Comparison of ENCODE assay signal across 9 cellular contexts in genomic region chr5:176743136-176743827, GRCh38.
DNase-seq lines count a peak whose midpoint lies in the region; ATAC-seq and TF ChIP-seq lines count a peak whose summit lies in the region.
"Had no signal": no experiment of that assay in that cellular context is flagged by ENCODE, and none has a peak within 500 bp of the region (broad histone marks: within the 10 kb centered on the region; RNA-seq: fewer than 3 reads in every experiment).

No MANE protein-coding gene starts in this region.

- H4K20me1 ChIP-seq in smooth muscle cell (ENCODE audit: low read depth): no peaks in the 10 kb centered on the region

- no peaks in the 10 kb centered on the region for H3K79me2 ChIP-seq in smooth muscle cell (ENCODE audit: low read depth)

- no CpG with 5 or more reads among the region's 52 CpGs for WGBS in iPS DF 6.9 (ENCODE audit: insufficient coverage, insufficient read length)
- 7% methylated on average over 34 of the region's 52 CpGs for WGBS in smooth muscle cell (ENCODE audit: low lambda C conversion rate)

- H3K4me2 ChIP-seq in smooth muscle cell: peak overlapping the region; percentile 85

- ATAC-seq in RWPE2 (ENCODE audit: low read depth): no peak; the same call in 2 of the 3 replicates
- ATAC-seq: naive thymus-derived CD8-positive, alpha-beta T cell had no signal

- H3K4me1 ChIP-seq in HUES48 (ENCODE audit: control insufficient read depth, insufficient read depth, low read length) (peaks cover 39% of the 10 kb centered on the region), RWPE2 (ENCODE audit: insufficient read depth, poor library complexity, severe bottlenecking) (no peaks in the 10 kb centered on the region), iPS DF 6.9 (ENCODE audit: control insufficient read depth, insufficient read depth, low read length) (peaks cover 19% of the 10 kb centered on the region), smooth muscle cell (ENCODE audit: low read depth) (peaks cover 24% of the 10 kb centered on the region)

- H3K27me3 ChIP-seq in HUES48 (ENCODE audit: control insufficient read depth, insufficient read depth, low read length) (peaks cover 37% of the 10 kb centered on the region), RWPE2 (ENCODE audit: insufficient read depth, poor library complexity, severe bottlenecking) (peaks cover 70% of the 10 kb centered on the region), iPS DF 6.9 (ENCODE audit: control insufficient read depth, insufficient read depth, low read length) (no peaks in the 10 kb centered on the region; the same call in 1 of the 2 replicates), smooth muscle cell (ENCODE audit: low read depth) (peaks cover 68% of the 10 kb centered on the region)

- H2AFZ ChIP-seq in smooth muscle cell (ENCODE audit: low read depth): no peak overlapping the region

- no peaks in the 10 kb centered on the region for H3F3A ChIP-seq in smooth muscle cell (ENCODE audit: low read depth)

- H3K36me3 ChIP-seq in HUES48 (ENCODE audit: control insufficient read depth, insufficient read depth, low read length): no peaks in the 10 kb centered on the region
- H3K36me3 ChIP-seq in RWPE2 (ENCODE audit: low read depth): no peaks in the 10 kb centered on the region
- no peaks in the 10 kb centered on the region for H3K36me3 ChIP-seq in iPS DF 6.9 (ENCODE audit: control insufficient read depth, insufficient read depth, low read length)
- H3K36me3 ChIP-seq in smooth muscle cell (ENCODE audit: low read depth): no peaks in the 10 kb centered on the region

- peak overlapping the region; percentile 22; the same call in 1 of the 2 replicates for H3K9ac ChIP-seq in HUES48 (ENCODE audit: low read depth, low read length)
- no peak overlapping the region for H3K9ac ChIP-seq in smooth muscle cell (ENCODE audit: low read depth)

- H3K4me3 ChIP-seq in HUES48 (ENCODE audit: low read depth, low read length) (peak overlapping the region; percentile 50), RWPE2 (ENCODE audit: severe bottlenecking) (no peak overlapping the region), iPS DF 6.9 (ENCODE audit: low read length) (peak overlapping the region; percentile 44; the same call in 1 of the 2 replicates), smooth muscle cell (peak overlapping the region; percentile 47)

- DNase-seq in RWPE2 (ENCODE audit: low spot score): peak; percentile 54
- no peak for DNase-seq in iPS DF 6.9 (ENCODE audit: low read depth, low spot score)
- DNase-seq in smooth muscle cell (lab: John Stamatoyannopoulos, UW; ENCODE audit: unreplicated experiment): no peak
- no peak for DNase-seq in globus pallidus (ENCODE audit: low spot score)
- DNase-seq in HK-2 (ENCODE audit: unreplicated experiment): no peak
- no peak for DNase-seq in HUDEP-2 (lab: John Stamatoyannopoulos, UW; ENCODE audit: unreplicated experiment in 76 of 76)
- DNase-seq: naive thymus-derived CD8-positive, alpha-beta T cell had no signal

- no peak overlapping the region for H3K27ac ChIP-seq in HUES48 (ENCODE audit: low read depth, low read length)
- no peak overlapping the region for H3K27ac ChIP-seq in RWPE2 (ENCODE audit: poor library complexity, severe bottlenecking)
- no peak overlapping the region for H3K27ac ChIP-seq in iPS DF 6.9 (ENCODE audit: low read length)
- no peak overlapping the region for H3K27ac ChIP-seq in smooth muscle cell (ENCODE audit: low read depth)
- H3K27ac ChIP-seq: epithelial cell of prostate had no signal

- H3K9me3 ChIP-seq in HUES48 (ENCODE audit: control insufficient read depth, insufficient read depth, low read length) (no peaks in the 10 kb centered on the region), RWPE2 (ENCODE audit: severe bottlenecking) (no peaks in the 10 kb centered on the region), iPS DF 6.9 (ENCODE audit: control insufficient read depth, insufficient read depth, low read length) (no peaks in the 10 kb centered on the region), smooth muscle cell (replicated peaks; ENCODE audit: low read depth) (no peaks in the 10 kb centered on the region)

- TF ChIP-seq CTCF in RWPE2 (IDR thresholded peaks at IDR 0.05; ENCODE audit: poor library complexity, severe bottlenecking): no peak
- TF ChIP-seq CTCF in smooth muscle cell (IDR thresholded peaks at IDR 0.05; ENCODE audit: borderline replicate concordance, insufficient read depth, poor library complexity, severe bottlenecking): no peak
